In genomic region chr14:53551862-53552261, GRCh38 we compare ENCODE assay signal across 36 cellular contexts.
"Had no signal": no experiment of that assay in that cellular context is flagged by ENCODE, and none has a peak within 500 bp of the region (broad histone marks: within the 10 kb centered on the region; RNA-seq: fewer than 3 reads in every experiment).

No MANE protein-coding gene starts in this region.

- H3K36me3 ChIP-seq: adrenal gland, brain microvascular endothelial cell, breast epithelium had no signal

- H3K36me3 Mint-ChIP-seq: activated naive CD4-positive, alpha-beta T cell treated with anti-CD3 and anti-CD28 coated beads, Interleukin-2, amount 50 U/mL, for 72 hours; activated naive CD8-positive, alpha-beta T cell treated with anti-CD3 and anti-CD28 coated beads for 36 hours had no signal

- H3K4me3 ChIP-seq: adrenal gland, body of pancreas, breast epithelium had no signal

- H3K27me3 Mint-ChIP-seq: activated CD8-positive, alpha-beta T cell treated with anti-CD3 and anti-CD28 coated beads for 36 hours; activated naive CD8-positive, alpha-beta T cell treated with anti-CD3 and anti-CD28 coated beads for 36 hours; activated T-helper 17 cell treated with anti-CD3 and anti-CD28 coated beads, Interleukin-2, amount 50 U/mL, for 72 hours had no signal

- FAIRE-seq: astrocyte, colon, TTC549 had no signal

- H3K4me1 Mint-ChIP-seq: activated B cell treated with CpG ODN at 0.5 μM for 24 hours; activated CD4-positive, alpha-beta T cell treated with anti-CD3 and anti-CD28 coated beads, Interleukin-2, amount 10 ng/mL, durations not matched to agents 24 days and 14 days; activated naive CD8-positive, alpha-beta T cell treated with anti-CD3 and anti-CD28 coated beads for 36 hours; activated T-helper 17 cell treated with anti-CD3 and anti-CD28 coated beads, Interleukin-2, amount 50 U/mL, for 72 hours had no signal

- H3K27me3 ChIP-seq: adrenal gland, body of pancreas, brain microvascular endothelial cell, breast epithelium had no signal

- H3K4me1 ChIP-seq: adrenal gland, body of pancreas, breast epithelium had no signal

- H3K27ac Mint-ChIP-seq: activated B cell treated with CpG ODN at 0.5 μM for 24 hours; activated CD4-positive, alpha-beta T cell treated with anti-CD3 and anti-CD28 coated beads, Interleukin-2, amount 10 ng/mL, durations not matched to agents 24 days and 14 days; activated CD8-positive, alpha-beta T cell treated with anti-CD3 and anti-CD28 coated beads for 36 hours; activated naive CD4-positive, alpha-beta T cell treated with anti-CD3 and anti-CD28 coated beads for 36 hours; activated naive CD4-positive, alpha-beta T cell treated with anti-CD3 and anti-CD28 coated beads, Interleukin-2, amount 50 U/mL, for 72 hours; activated naive CD8-positive, alpha-beta T cell treated with anti-CD3 and anti-CD28 coated beads for 36 hours; activated T-cell treated with anti-CD3 and anti-CD28 coated beads, Interleukin-2, amount 50 U/mL, for 72 hours; activated T-helper 1 cell treated with anti-CD3 and anti-CD28 coated beads, Interleukin-12 subunit alpha, Interleukin-12 subunit beta, Interleukin-2, Interleukin-4 antibody, amounts not matched to agents 30 ng/mL and 10 ng/mL and 1 ng/mL, durations not matched to agents 14 hours and 24 hours and 36 hours; activated T-helper 17 cell treated with anti-CD3 and anti-CD28 coated beads, Interleukin-2, amount 50 U/mL, for 72 hours; T-helper 1 cell treated with Interleukin-12 subunit alpha and Interleukin-12 subunit beta and Interleukin-4 antibody, amounts not matched to agents 30 μg/mL and 1 μg/mL, for 36 hours; T-helper 2 cell treated with Interferon-gamma antibody and Interleukin-4, amounts not matched to agents 5 μg/mL and 100 μg/mL, for 36 hours had no signal

- DNase-seq: activated B cell treated with CpG ODN at 0.5 μM for 24 hours; activated CD4-positive, alpha-beta T cell treated with anti-CD3 and anti-CD28 coated beads for 4 hours; activated CD4-positive, alpha-beta T cell treated with anti-CD3 and anti-CD28 coated beads, Interleukin-2, amount 10 ng/mL, durations not matched to agents 24 days and 14 days; activated CD4-positive, alpha-beta T cell treated with anti-CD3 and anti-CD28 coated beads, Interleukin-2, amount 50 U/mL, for 1 hour; activated CD4-positive, alpha-beta T cell treated with anti-CD3 and anti-CD28 coated beads, Interleukin-2, amount 50 U/mL, for 48 hours; activated CD4-positive, CD25-positive, alpha-beta regulatory T cell treated with anti-CD3 and anti-CD28 coated beads, Interleukin-2, amount 50 U/mL, for 72 hours; activated CD8-positive, alpha-beta memory T cell treated with anti-CD3 and anti-CD28 coated beads, Interleukin-2, amount 50 U/mL, for 4 hours; activated CD8-positive, alpha-beta T cell treated with anti-CD3 and anti-CD28 coated beads for 36 hours; activated effector memory CD4-positive, alpha-beta T cell treated with anti-CD3 and anti-CD28 coated beads, Interleukin-2, amount 50 U/mL, for 16 hours; activated gamma-delta T cell treated with Interleukin-2 at 50 U/mL for 16 hours; activated naive CD4-positive, alpha-beta T cell; activated naive CD4-positive, alpha-beta T cell treated with anti-CD3 and anti-CD28 coated beads for 36 hours; activated naive CD4-positive, alpha-beta T cell treated with anti-CD3 and anti-CD28 coated beads, Interleukin-2, amount 50 U/mL, for 16 hours; activated naive CD8-positive, alpha-beta T cell treated with anti-CD3 and anti-CD28 coated beads for 36 hours; activated T-cell treated with anti-CD3 and anti-CD28 coated beads for 4 hours; activated T-cell treated with anti-CD3 and anti-CD28 coated beads, Interleukin-2, amount 50 U/mL, for 1 hour; activated T-cell treated with anti-CD3 and anti-CD28 coated beads, Interleukin-2, amount 50 U/mL, for 4 hours; activated T-cell treated with anti-CD3 and anti-CD28 coated beads, Interleukin-2, amount 50 U/mL, for 72 hours; adrenal gland; amniotic stem cell; aorta; body of pancreas; brain microvascular endothelial cell; central memory CD4-positive, alpha-beta T cell; T-helper 2 cell; T-helper 9 cell had no signal

- H3K4me3 Mint-ChIP-seq: activated B cell treated with CpG ODN at 0.5 μM for 24 hours; activated CD4-positive, alpha-beta T cell treated with anti-CD3 and anti-CD28 coated beads, Interleukin-2, amount 10 ng/mL, durations not matched to agents 24 days and 14 days; activated CD8-positive, alpha-beta T cell treated with anti-CD3 and anti-CD28 coated beads for 36 hours; activated naive CD4-positive, alpha-beta T cell treated with anti-CD3 and anti-CD28 coated beads for 36 hours; activated naive CD8-positive, alpha-beta T cell treated with anti-CD3 and anti-CD28 coated beads for 36 hours; activated T-cell treated with anti-CD3 and anti-CD28 coated beads, Interleukin-2, amount 50 U/mL, for 4 hours; activated T-cell treated with anti-CD3 and anti-CD28 coated beads, Interleukin-2, amount 50 U/mL, for 72 hours; activated T-helper 1 cell treated with anti-CD3 and anti-CD28 coated beads, Interleukin-12 subunit alpha, Interleukin-12 subunit beta, Interleukin-2, Interleukin-4 antibody, amounts not matched to agents 30 ng/mL and 10 ng/mL and 1 ng/mL, durations not matched to agents 14 hours and 24 hours and 36 hours; activated T-helper 17 cell treated with anti-CD3 and anti-CD28 coated beads, Interleukin-2, amount 50 U/mL, for 72 hours; T-helper 1 cell treated with Interleukin-12 subunit alpha and Interleukin-12 subunit beta and Interleukin-4 antibody, amounts not matched to agents 30 μg/mL and 1 μg/mL, for 36 hours; T-helper 2 cell treated with Interferon-gamma antibody and Interleukin-4, amounts not matched to agents 5 μg/mL and 100 μg/mL, for 36 hours had no signal

- H3K27ac ChIP-seq: adrenal gland, body of pancreas, brain microvascular endothelial cell, breast epithelium, VCaP had no signal

- H3K9me3 ChIP-seq: adrenal gland, body of pancreas, breast epithelium had no signal

- H3K9me3 Mint-ChIP-seq: activated B cell treated with CpG ODN at 0.5 μM for 24 hours; activated CD4-positive, alpha-beta T cell treated with anti-CD3 and anti-CD28 coated beads, Interleukin-2, amount 10 ng/mL, durations not matched to agents 24 days and 14 days; activated CD8-positive, alpha-beta T cell treated with anti-CD3 and anti-CD28 coated beads for 36 hours; activated naive CD4-positive, alpha-beta T cell treated with anti-CD3 and anti-CD28 coated beads for 36 hours; activated naive CD4-positive, alpha-beta T cell treated with anti-CD3 and anti-CD28 coated beads, Interleukin-2, amount 50 U/mL, for 72 hours; activated naive CD8-positive, alpha-beta T cell treated with anti-CD3 and anti-CD28 coated beads for 36 hours; activated T-cell treated with anti-CD3 and anti-CD28 coated beads, Interleukin-2, amount 50 U/mL, for 4 hours; activated T-cell treated with anti-CD3 and anti-CD28 coated beads, Interleukin-2, amount 50 U/mL, for 72 hours; activated T-helper 1 cell treated with anti-CD3 and anti-CD28 coated beads, Interleukin-12 subunit alpha, Interleukin-12 subunit beta, Interleukin-2, Interleukin-4 antibody, amounts not matched to agents 30 ng/mL and 10 ng/mL and 1 ng/mL, durations not matched to agents 14 hours and 24 hours and 36 hours; activated T-helper 17 cell treated with anti-CD3 and anti-CD28 coated beads, Interleukin-2, amount 50 U/mL, for 72 hours; T-helper 1 cell treated with Interleukin-12 subunit alpha and Interleukin-12 subunit beta and Interleukin-4 antibody, amounts not matched to agents 30 μg/mL and 1 μg/mL, for 36 hours; T-helper 2 cell treated with Interferon-gamma antibody and Interleukin-4, amounts not matched to agents 5 μg/mL and 100 μg/mL, for 36 hours had no signal

- ATAC-seq: activated CD8-positive, alpha-beta T cell treated with anti-CD3 and anti-CD28 coated beads for 36 hours; activated naive CD4-positive, alpha-beta T cell treated with anti-CD3 and anti-CD28 coated beads, Interleukin-2, amount 50 U/mL, for 72 hours; activated T-cell treated with anti-CD3 and anti-CD28 coated beads, Interleukin-2, amount 50 U/mL, for 4 hours; activated T-cell treated with anti-CD3 and anti-CD28 coated beads, Interleukin-2, amount 50 U/mL, for 72 hours; activated T-helper 17 cell treated with anti-CD3 and anti-CD28 coated beads, Interleukin-2, amount 50 U/mL, for 72 hours; body of pancreas had no signal
